ENCODE assay signal across 8 cellular contexts in genomic region chr2:105329561-105330495, GRCh38. TPM values are rescaled to one million over a fixed set of nuclear protein-coding genes. Genes with fewer than 3 reads are reported as not detected.
DNase-seq lines count a peak whose midpoint lies in the region; ATAC-seq and TF ChIP-seq lines count a peak whose summit lies in the region.

TSS of gene TGFBRAP1 (minus strand) at chr2:105329735. CDS start at chr2:105308301, 21,434 bp downstream.

- H3K36me3 ChIP-seq in Panc1 (ENCODE audit: control insufficient read depth, insufficient read depth, low read length), result no peaks in the 10 kb centered on the region

- peaks cover 25% of the 10 kb centered on the region for H3K4me1 Mint-ChIP-seq in neural crest cell

- intact Hi-C loops in Panc1 (cut with micrococcal nuclease; ENCODE audit: unreplicated experiment), result no loop called here

- peak within 1 kb of the TSS; percentile 92 for H3K4me3 Mint-ChIP-seq in neural crest cell

- POLR2A ChIA-PET in Panc1 (lab: Charles Lee), result interaction anchor here (0.6 to 0.7 kb wide), 2 partner anchors 83 to 289 kb away, joined by 3 to 15 read pairs; no protein-coding TSS in a partner anchor

- no peaks in the 10 kb centered on the region for H3K27me3 Mint-ChIP-seq in neural crest cell (ENCODE audit: low read depth)

- ATAC-seq in HG03378 (IDR thresholded peaks at IDR 0.05; ENCODE audit: unreplicated experiment) (peak; percentile 38), Panc1 (peak; percentile 90)

- no peaks in the 10 kb centered on the region for H3K27me3 ChIP-seq in Panc1 (ENCODE audit: control insufficient read depth, insufficient read depth, low read length)

- H3K36me3 Mint-ChIP-seq in neural crest cell (ENCODE audit: low read depth), result no peaks in the 10 kb centered on the region

- CTCF ChIA-PET in Panc1 (lab: Charles Lee), result no interaction called here

- H3K9me3 Mint-ChIP-seq in neural crest cell, result no peaks in the 10 kb centered on the region

- in situ Hi-C loops in Panc1 (cut with HindIII; ENCODE audit: low pct_unique_long_range_greater_than_20kb, low sequenced_read_pairs), result no loop called here

- peak within 1 kb of the TSS; percentile 86 for H3K27ac ChIP-seq in Panc1 (ENCODE audit: low read length)
- H3K27ac ChIP-seq in temporal lobe (ENCODE audit: low read depth, low read length), result peak within 1 kb of the TSS; percentile 70

- peaks cover 34% of the 10 kb centered on the region for H3K4me1 ChIP-seq in Panc1 (ENCODE audit: control insufficient read depth, insufficient read depth, low read length)

- DNase-seq in CD1c-positive myeloid dendritic cell (ENCODE audit: extremely low spot score) (peak; percentile 78), GM19240 (ENCODE audit: insufficient read length, low spot score) (peak; percentile 57), Panc1 (ENCODE audit: low read depth, low spot score) (no peak), fibroblast of villous mesenchyme (ENCODE audit: low read depth) (peak; percentile 51), neural crest cell (ENCODE audit: low read depth, low spot score) (peak; percentile 36)
- DNase-seq in activated T-helper 9 cell treated with anti-CD3 and anti-CD28 coated beads, Interleukin-2, amount 50 U/mL, for 16 hours (ENCODE audit: low read depth), result peak; percentile 45

- BruUV-seq in Panc1 (replicated peaks; lab: Mats Ljungman, UMichigan), result no TSS peak

- peak within 1 kb of the TSS; percentile 95 for H3K27ac Mint-ChIP-seq in neural crest cell (ENCODE audit: unreplicated experiment)

- TF ChIP-seq CTCF in Panc1 (IDR thresholded peaks at IDR 0.05) (no peak; the same call in 1 of the 2 replicates), fibroblast of villous mesenchyme (IDR thresholded peaks at IDR 0.05; ENCODE audit: insufficient read depth, low read depth, low read length) (no peak), neural crest cell (conservative IDR thresholded peaks at IDR 0.05) (peak; percentile 20)

- H3K4me3 ChIP-seq in Panc1 (ENCODE audit: low read depth in 2 of 2, low read length in 2 of 2) (peak within 1 kb of the TSS; percentile 66 to 87), fibroblast of villous mesenchyme (ENCODE audit: low read depth, low read length) (peak within 1 kb of the TSS; percentile 80)

- H3K9me3 ChIP-seq in Panc1 (ENCODE audit: control insufficient read depth, insufficient read depth, low read depth, low read length), result no peaks in the 10 kb centered on the region

RNA-seq across cellular contexts. Expression of gene TGFBRAP1, which starts in this region (rescaled TPM):
- 32.7 TPM for total RNA-seq in Panc1 (2021; ENCODE audit: unreplicated experiment)
- polyA plus RNA-seq in Panc1 (2012; ENCODE audit: insufficient read length), result 24.5 TPM
- total RNA-seq in fibroblast of villous mesenchyme, result 29.4 and 33.2 TPM in 2 replicates
- 19.6 and 23.8 TPM in 2 replicates for total RNA-seq in neural crest cell
- 22.1 TPM for total RNA-seq in temporal lobe
